ENCODE assay signal across 12 cellular contexts in genomic region chr9:91119147-91119546, GRCh38.
A peak's percentile ranks its signal among the peaks of the same experiment; 100 is the strongest.
DNase-seq lines count a peak whose midpoint lies in the region; ATAC-seq, FAIRE-seq and TF ChIP-seq lines count a peak whose summit lies in the region.
"Had no signal": no experiment of that assay in that cellular context is flagged by ENCODE, and none has a peak within 500 bp of the region (broad histone marks: within the 10 kb centered on the region; RNA-seq: fewer than 3 reads in every experiment).

No MANE protein-coding gene starts in this region.

- H3K27ac ChIP-seq in A673 (ENCODE audit: low read depth, low read length, poor library complexity, severe bottlenecking), result no peak overlapping the region
- peak overlapping the region; percentile 93 for H3K27ac ChIP-seq in mesodermal cell (ENCODE audit: low read depth, low read length, severe bottlenecking)
- H3K27ac ChIP-seq: BLaER1 had no signal

- TF ChIP-seq CTCF in A673 (conservative IDR thresholded peaks at IDR 0.05; ENCODE audit: low read depth, low read length) (no peak), epithelial cell of esophagus (IDR thresholded peaks at IDR 0.05; ENCODE audit: insufficient read depth, low read depth, low read length, missing control alignments) (no peak)

- H3K4me1 ChIP-seq in A673 (ENCODE audit: insufficient read depth, low read length, poor library complexity, severe bottlenecking) (peaks cover 4% of the 10 kb centered on the region), mesodermal cell (ENCODE audit: control insufficient read depth, insufficient read depth, low read length, poor library complexity, severe bottlenecking) (peaks cover 24% of the 10 kb centered on the region)
- H3K4me1 ChIP-seq: BLaER1 had no signal

- DNase-seq in A673 (ENCODE audit: low spot score), result peak; percentile 18
- peak; percentile 80 for DNase-seq in NCI-H226
- DNase-seq in epithelial cell of esophagus (ENCODE audit: low read depth), result peak; percentile 93
- DNase-seq in urothelium cell line (ENCODE audit: low spot score), result no peak
- DNase-seq in middle frontal gyrus (ENCODE audit: extremely low spot score, low spot score), result no peak
- DNase-seq: immature natural killer cell; NCI-H82; stimulated activated CD4-positive, alpha-beta T cell treated with anti-CD3 and anti-CD28 coated beads, Interleukin-12 subunit alpha, Interleukin-12 subunit beta, amount 100 ng/mL, for 4 hours had no signal

- POLR2A ChIA-PET in A673 (lab: Charles Lee; ENCODE audit: low non-redundant PET), result interaction anchor here (0.6 kb wide), 1 partner anchor 12 kb away, joined by 4 read pairs; no protein-coding TSS in a partner anchor

- no TSS peak for BruUV-seq in A673 (replicated peaks; lab: Mats Ljungman, UMichigan)

- H3K27me3 ChIP-seq in A673 (replicated peaks; ENCODE audit: insufficient read depth, low read depth, low read length, poor library complexity), result no peaks in the 10 kb centered on the region
- H3K27me3 ChIP-seq: BLaER1 had no signal

- ATAC-seq in HG02938 (IDR thresholded peaks at IDR 0.05; ENCODE audit: unreplicated experiment), result no peak
- ATAC-seq in HG02610 (IDR thresholded peaks at IDR 0.05; ENCODE audit: unreplicated experiment), result no peak

- no peak overlapping the region for H3K4me3 ChIP-seq in A673 (ENCODE audit: low read depth, low read length, poor library complexity, severe bottlenecking)
- no peak overlapping the region for H3K4me3 ChIP-seq in epithelial cell of esophagus (ENCODE audit: low read length)
- no peak overlapping the region for H3K4me3 ChIP-seq in mesodermal cell (ENCODE audit: extremely low read depth, insufficient read depth, low read length, poor library complexity, severe bottlenecking)
- H3K4me3 ChIP-seq: BLaER1 had no signal

- CTCF ChIA-PET in A673 (lab: Charles Lee), result no interaction called here

- no peak for FAIRE-seq in urothelium cell line (lab: Jason Lieb, UNC)

- H3K9me3 ChIP-seq in A673 (ENCODE audit: low read depth, low read length, poor library complexity, severe bottlenecking) (no peaks in the 10 kb centered on the region), mesodermal cell (ENCODE audit: control insufficient read depth, low read length) (peaks cover 18% of the 10 kb centered on the region)

- H3K36me3 ChIP-seq in A673 (ENCODE audit: insufficient read depth, low read length, poor library complexity, severe bottlenecking) (no peaks in the 10 kb centered on the region), mesodermal cell (ENCODE audit: control insufficient read depth, insufficient read depth, low read length) (no peaks in the 10 kb centered on the region)

- intact Hi-C loops in A673 (cut with micrococcal nuclease; ENCODE audit: unreplicated experiment), result no loop called here

- WGBS in mesodermal cell (ENCODE audit: insufficient coverage in 2 of 2), 2 experiments, result 62 to 65% methylated on average over 2 to 6 of the region's 11 CpGs

Comparison
In these comparisons a context has a peak if more than half of its experiments do, and no peak if none do; other contexts are left out.
1. DNase-seq: peak in A673 (single experiment), NCI-H226 (single experiment) and epithelial cell of esophagus (single experiment); none in urothelium cell line (single experiment) and middle frontal gyrus (single experiment).